Comparison of ENCODE assay signal across 29 cellular contexts in genomic region chr1:87696483-87696882, GRCh38.
"Had no signal": no experiment of that assay in that cellular context is flagged by ENCODE, and none has a peak within 500 bp of the region (broad histone marks: within the 10 kb centered on the region; RNA-seq: fewer than 3 reads in every experiment).

No MANE protein-coding gene starts in this region.

- ATAC-seq: effector memory CD8-positive, alpha-beta T cell; esophagus mucosa; foreskin keratinocyte; gastrocnemius medialis; gastroesophageal sphincter; heart left ventricle; heart right ventricle had no signal

- H3K27ac ChIP-seq: colonic mucosa, coronary artery, dorsolateral prefrontal cortex, epithelial cell of prostate, esophagus muscularis mucosa, esophagus squamous epithelium, foreskin keratinocyte, gastrocnemius medialis, gastroesophageal sphincter, heart left ventricle, heart right ventricle had no signal

- H3K36me3 ChIP-seq: colonic mucosa, esophagus muscularis mucosa, esophagus squamous epithelium, gastrocnemius medialis, gastroesophageal sphincter, heart left ventricle, heart right ventricle had no signal

- H3K4me1 Mint-ChIP-seq: endodermal cell had no signal

- H3K9me3 ChIP-seq: colonic mucosa, gastrocnemius medialis had no signal

- FAIRE-seq: colon, endometrium, endothelial cell of umbilical vein, frontal cortex had no signal

- DNase-seq: colonic mucosa; cortex of kidney; dermis blood vessel endothelial cell; dorsolateral prefrontal cortex; effector CD4-positive, alpha-beta T cell; effector CD8-positive, alpha-beta T cell; effector memory CD4-positive, alpha-beta T cell; effector memory CD8-positive, alpha-beta T cell; endodermal cell; erythroblast; esophagus squamous epithelium; foreskin fibroblast; foreskin keratinocyte; foreskin melanocyte; gastrocnemius medialis; glutamatergic neuron; head of caudate nucleus; heart left ventricle; heart right ventricle had no signal

- H3K27me3 Mint-ChIP-seq: dendritic cell treated with granulocyte-macrophage colony-stimulating factor and Interleukin-4, amounts not matched to agents 40 ng/mL and 50 ng/mL, for 4 days had no signal

- H3K27me3 ChIP-seq: colonic mucosa, dorsolateral prefrontal cortex, esophagus muscularis mucosa, esophagus squamous epithelium, foreskin keratinocyte, gastrocnemius medialis, gastroesophageal sphincter, heart left ventricle, heart right ventricle had no signal

- H3K27ac Mint-ChIP-seq: dendritic cell treated with granulocyte-macrophage colony-stimulating factor and Interleukin-4, amounts not matched to agents 40 ng/mL and 50 ng/mL, for 4 days; effector memory CD8-positive, alpha-beta T cell; endodermal cell had no signal

- H3K4me3 ChIP-seq: colonic mucosa, coronary artery, dorsolateral prefrontal cortex, esophagus muscularis mucosa, esophagus squamous epithelium, gastrocnemius medialis, gastroesophageal sphincter, heart left ventricle, heart right ventricle had no signal

- H3K4me1 ChIP-seq: colonic mucosa, esophagus muscularis mucosa, esophagus squamous epithelium, foreskin keratinocyte, gastrocnemius medialis, gastroesophageal sphincter, heart left ventricle, heart right ventricle had no signal

- H3K4me3 Mint-ChIP-seq: dendritic cell treated with granulocyte-macrophage colony-stimulating factor and Interleukin-4, amounts not matched to agents 40 ng/mL and 50 ng/mL, for 4 days; effector memory CD8-positive, alpha-beta T cell; endodermal cell had no signal
